ENCODE assay signal across 10 cellular contexts in the genomic region with DNA sequence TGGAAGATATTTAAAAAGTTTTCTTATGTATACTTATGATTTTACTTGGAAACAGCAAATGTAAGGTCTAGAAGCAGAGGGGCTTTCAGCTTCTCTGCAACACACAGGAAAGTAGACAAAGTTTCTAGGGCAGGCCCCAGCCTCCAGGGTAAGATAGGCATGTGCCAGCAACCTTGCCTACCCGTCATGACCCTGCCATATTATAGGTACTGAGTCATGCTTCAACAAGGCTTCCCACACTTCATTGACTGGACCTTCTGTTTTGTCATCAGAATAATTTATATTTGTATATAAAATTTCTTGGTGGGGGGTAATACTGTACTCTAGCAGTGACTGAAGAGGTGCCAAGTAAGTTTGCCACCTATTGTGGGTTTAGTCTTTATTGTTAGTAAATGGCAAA.
DNase-seq lines count a peak whose midpoint lies in the region; ATAC-seq and TF ChIP-seq lines count a peak whose summit lies in the region.
"Had no signal": no experiment of that assay in that cellular context is flagged by ENCODE, and none has a peak within 500 bp of the region (broad histone marks: within the 10 kb centered on the region; RNA-seq: fewer than 3 reads in every experiment).

No MANE protein-coding gene starts in this region.

- no peaks in the 10 kb centered on the region for H3K9me3 Mint-ChIP-seq in activated T-helper 17 cell treated with anti-CD3 and anti-CD28 coated beads, Interleukin-2, amount 50 U/mL, for 72 hours
- H3K9me3 Mint-ChIP-seq in naive thymus-derived CD8-positive, alpha-beta T cell = no peaks in the 10 kb centered on the region

- TF ChIP-seq CTCF in DND-41 (IDR thresholded peaks at IDR 0.05; ENCODE audit: borderline replicate concordance, extremely low read depth, low read length, poor library complexity, severe bottlenecking) = no peak

- H3K27me3 ChIP-seq in DND-41 (ENCODE audit: insufficient read depth, low read length, poor library complexity) = no peaks in the 10 kb centered on the region

- no peak overlapping the region for H3K4me3 ChIP-seq in DND-41 (ENCODE audit: low read depth in 1 of 2, low read length in 2 of 2)
- H3K4me3 ChIP-seq: skin epidermis had no signal

- H3K36me3 Mint-ChIP-seq in activated T-helper 17 cell treated with anti-CD3 and anti-CD28 coated beads, Interleukin-2, amount 50 U/mL, for 72 hours (ENCODE audit: low read depth) = peaks cover 38% of the 10 kb centered on the region
- H3K36me3 Mint-ChIP-seq in naive thymus-derived CD8-positive, alpha-beta T cell = no peaks in the 10 kb centered on the region

- no peak overlapping the region for H3K9ac ChIP-seq in DND-41 (ENCODE audit: low read depth, low read length)

- H3K4me3 Mint-ChIP-seq in activated T-helper 17 cell treated with anti-CD3 and anti-CD28 coated beads, Interleukin-2, amount 50 U/mL, for 72 hours = peak overlapping the region; percentile 64
- peak overlapping the region; percentile 26 to 80 (median 74) for H3K4me3 Mint-ChIP-seq in naive thymus-derived CD8-positive, alpha-beta T cell

- H2AFZ ChIP-seq in DND-41 (ENCODE audit: low read depth, low read length) = no peak overlapping the region

- H3K4me1 Mint-ChIP-seq in activated T-helper 17 cell treated with anti-CD3 and anti-CD28 coated beads, Interleukin-2, amount 50 U/mL, for 72 hours = peaks cover 62% of the 10 kb centered on the region
- peaks cover 50 to 92% (median 84%) of the 10 kb centered on the region in 4 donors for H3K4me1 Mint-ChIP-seq in naive thymus-derived CD8-positive, alpha-beta T cell

- H4K20me1 ChIP-seq in DND-41 (ENCODE audit: insufficient read depth, low read length) = peaks cover 62% of the 10 kb centered on the region

- no peaks in the 10 kb centered on the region for H3K36me3 ChIP-seq in DND-41 (ENCODE audit: insufficient read depth, low read length)

- no peak overlapping the region for H3K4me2 ChIP-seq in DND-41 (ENCODE audit: insufficient read depth, low read length)

- H3K9me3 ChIP-seq in DND-41 (ENCODE audit: insufficient read depth, low read length, severe bottlenecking) = no peaks in the 10 kb centered on the region

- H3K27me3 Mint-ChIP-seq in activated T-helper 17 cell treated with anti-CD3 and anti-CD28 coated beads, Interleukin-2, amount 50 U/mL, for 72 hours = no peaks in the 10 kb centered on the region
- no peaks in the 10 kb centered on the region for H3K27me3 Mint-ChIP-seq in naive thymus-derived CD8-positive, alpha-beta T cell

- no peak for DNase-seq in DND-41
- DNase-seq in HUDEP-2 (lab: John Stamatoyannopoulos, UW; ENCODE audit: unreplicated experiment in 76 of 76) = peak in 54 of 76 experiments; percentile 18 to 67 (median 39)
- DNase-seq in naive thymus-derived CD8-positive, alpha-beta T cell = no peak
- DNase-seq in HT-29 (ENCODE audit: low spot score) = no peak
- DNase-seq in effector CD4-positive, alpha-beta T cell = no peak
- DNase-seq: NCI-H2107, Right ventricle myocardium superior had no signal

- peaks cover 75% of the 10 kb centered on the region for H3K79me2 ChIP-seq in DND-41 (ENCODE audit: insufficient read depth, low read length)

- ATAC-seq in DND-41 (ENCODE audit: insufficient read depth, low read depth) (no peak; the same call in 2 of the 3 replicates), HG03457 (IDR thresholded peaks at IDR 0.05; ENCODE audit: unreplicated experiment) (no peak)
- ATAC-seq in activated T-helper 17 cell treated with anti-CD3 and anti-CD28 coated beads, Interleukin-2, amount 50 U/mL, for 72 hours (replicated peaks) = peak; percentile 40
- peak; percentile 40 to 49 for ATAC-seq in naive thymus-derived CD8-positive, alpha-beta T cell

- peak overlapping the region; percentile 72 for H3K27ac Mint-ChIP-seq in activated T-helper 17 cell treated with anti-CD3 and anti-CD28 coated beads, Interleukin-2, amount 50 U/mL, for 72 hours
- H3K27ac Mint-ChIP-seq in naive thymus-derived CD8-positive, alpha-beta T cell = peak overlapping the region; percentile 71 to 95 (median 88)

- H3K27ac ChIP-seq in DND-41 (ENCODE audit: low read length) = peak overlapping the region; percentile 62; the same call in 1 of the 2 replicates

- POLR2A ChIA-PET in naive thymus-derived CD8-positive, alpha-beta T cell (lab: Charles Lee) = no interaction called here

- peaks cover 27% of the 10 kb centered on the region for H3K4me1 ChIP-seq in DND-41 (ENCODE audit: insufficient read depth, low read length)

Comparison
In these comparisons a context has a peak if more than half of its experiments do, and no peak if none do; other contexts are left out.
1. ATAC-seq: peak in activated T-helper 17 cell treated with anti-CD3 and anti-CD28 coated beads, Interleukin-2, amount 50 U/mL, for 72 hours (single experiment) and naive thymus-derived CD8-positive, alpha-beta T cell (2 of 2); none in DND-41 (single experiment) and HG03457 (single experiment).
2. DNase-seq: peak in HUDEP-2 (54 of 76); none in DND-41 (single experiment), naive thymus-derived CD8-positive, alpha-beta T cell (0 of 10), HT-29 (single experiment) and effector CD4-positive, alpha-beta T cell (single experiment).